ENCODE assay signal across 24 cellular contexts in the genomic region with DNA sequence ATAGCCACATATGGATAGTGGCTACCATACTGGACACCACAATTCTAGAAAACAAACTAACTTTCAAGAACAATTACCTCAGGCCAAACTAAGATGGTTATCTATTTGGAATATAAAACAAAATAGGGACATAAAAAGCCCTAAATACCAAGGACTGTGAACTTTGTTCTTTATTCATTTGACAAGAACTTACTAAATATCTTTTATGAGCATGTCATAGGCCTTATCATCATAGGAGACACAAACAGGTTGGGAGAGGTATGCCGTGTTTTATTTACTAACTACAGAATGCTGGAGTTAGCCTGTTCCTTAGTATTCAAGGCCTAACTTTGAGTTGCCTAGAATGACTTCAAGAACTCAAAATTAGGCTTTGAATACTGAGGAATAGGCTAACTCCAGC. TPM values are rescaled to one million over a fixed set of nuclear protein-coding genes. Genes with fewer than 3 reads are reported as not detected.
DNase-seq lines count a peak whose midpoint lies in the region; ATAC-seq, FAIRE-seq and TF ChIP-seq lines count a peak whose summit lies in the region.
"Had no signal": no experiment of that assay in that cellular context is flagged by ENCODE, and none has a peak within 500 bp of the region (broad histone marks: within the 10 kb centered on the region; RNA-seq: fewer than 3 reads in every experiment).

No MANE protein-coding gene starts in this region.

- H3K27ac ChIP-seq in PC-9 (peak overlapping the region; percentile 48; the same call in 1 of the 2 replicates), osteoblast (ENCODE audit: low read depth, low read length) (peak overlapping the region; percentile 95)
- H3K27ac ChIP-seq: KMS-11, SK-N-MC had no signal

- peak; percentile 33 for FAIRE-seq in GM12892 (lab: Jason Lieb, UNC)
- FAIRE-seq: GM12878, GM18507, H54 had no signal

- DNase-seq in GM12892 (ENCODE audit: insufficient read length) = no peak
- DNase-seq in PC-9 = no peak
- DNase-seq in fibroblast of villous mesenchyme (ENCODE audit: low read depth) = peak; percentile 72
- no peak for DNase-seq in osteoblast (ENCODE audit: insufficient read length, low spot score, missing footprints)
- no peak for DNase-seq in MG63
- DNase-seq: CD8-positive, alpha-beta memory T cell; DMS53; EL; NCI-H1048; NCI-H1436; NCI-H1930; NCI-H226; NCI-H524 had no signal

- no TSS peak for BruUV-seq in PC-9 (replicated peaks; lab: Mats Ljungman, UMichigan)

- no peaks in the 10 kb centered on the region for H3K9me3 ChIP-seq in PC-9 (ENCODE audit: insufficient read depth, low read depth)
- no peaks in the 10 kb centered on the region for H3K9me3 ChIP-seq in osteoblast (ENCODE audit: low read depth, low read length)
- H3K9me3 ChIP-seq in MG63 = no peaks in the 10 kb centered on the region
- H3K9me3 ChIP-seq: BLaER1 treated with 17β-estradiol and CSF1 and Interleukin-3, amounts not matched to agents 10 nM and 100 nM had no signal

- intact Hi-C loops in PC-9 (cut with micrococcal nuclease; ENCODE audit: unreplicated experiment) = no loop called here

- ATAC-seq in HG02588 (IDR thresholded peaks at IDR 0.05; ENCODE audit: unreplicated experiment) (no peak), GM18909 (IDR thresholded peaks at IDR 0.05; ENCODE audit: poor library complexity, unreplicated experiment) (no peak), GM21390 (IDR thresholded peaks at IDR 0.05; ENCODE audit: unreplicated experiment) (no peak)
- ATAC-seq: GM12878, Panc1, Right ventricle myocardium inferior had no signal

- CTCF ChIA-PET in PC-9 (lab: Charles Lee) = no interaction called here

- peaks cover 7% of the 10 kb centered on the region; the same call in 1 of the 2 replicates for H3K79me2 ChIP-seq in PC-9 (ENCODE audit: low read depth)
- H3K79me2 ChIP-seq in osteoblast (ENCODE audit: insufficient read depth, low read length) = peaks cover 4% of the 10 kb centered on the region

- no peaks in the 10 kb centered on the region for H3K9me2 ChIP-seq in PC-9 (ENCODE audit: insufficient read depth)

- H2AFZ ChIP-seq in PC-9 (no peak overlapping the region), osteoblast (ENCODE audit: low read length) (no peak overlapping the region)

- H3K36me3 ChIP-seq in PC-9 (ENCODE audit: low read depth) = peaks cover 35% of the 10 kb centered on the region
- peaks cover 16% of the 10 kb centered on the region for H3K36me3 ChIP-seq in osteoblast (ENCODE audit: insufficient read depth, low read length)
- peaks cover 51% of the 10 kb centered on the region for H3K36me3 ChIP-seq in MG63

- no peak overlapping the region for H3K4me2 ChIP-seq in PC-9
- no peak overlapping the region for H3K4me2 ChIP-seq in osteoblast (ENCODE audit: insufficient read depth, low read length)
- H3K4me2 ChIP-seq: KMS-11 had no signal

- TF ChIP-seq POLR2A in GM12892 (IDR thresholded peaks at IDR 0.05; ENCODE audit: low read depth, low read length) = no peak

- H3F3A ChIP-seq in PC-9 (ENCODE audit: insufficient read depth, low read depth) = peaks cover 25% of the 10 kb centered on the region

- POLR2A ChIA-PET in PC-9 (lab: Charles Lee; ENCODE audit: unreplicated experiment) = no interaction called here

- no peaks in the 10 kb centered on the region for H3K27me3 ChIP-seq in PC-9 (ENCODE audit: insufficient read depth, low read depth)
- H3K27me3 ChIP-seq in osteoblast (ENCODE audit: insufficient read depth, low read length) = no peaks in the 10 kb centered on the region
- no peaks in the 10 kb centered on the region for H3K27me3 ChIP-seq in MG63
- H3K27me3 ChIP-seq: BLaER1 treated with 17β-estradiol and CSF1 and Interleukin-3, amounts not matched to agents 10 nM and 100 nM had no signal

- H3K4me1 ChIP-seq in PC-9 (replicated peaks; ENCODE audit: insufficient read depth) = peaks cover 16% of the 10 kb centered on the region
- peaks cover 42% of the 10 kb centered on the region for H3K4me1 ChIP-seq in osteoblast (ENCODE audit: insufficient read depth, low read length)

- H3K4me3 ChIP-seq in PC-9 (no peak overlapping the region), fibroblast of villous mesenchyme (ENCODE audit: low read depth, low read length) (no peak overlapping the region), osteoblast (ENCODE audit: insufficient read depth, low read length) (no peak overlapping the region), MG63 (no peak overlapping the region)
- H3K4me3 ChIP-seq: BLaER1 treated with 17β-estradiol and CSF1 and Interleukin-3, amounts not matched to agents 10 nM and 100 nM; GM12878; SK-N-MC had no signal

- TF ChIP-seq CTCF in PC-9 (conservative IDR thresholded peaks at IDR 0.05) (no peak), fibroblast of villous mesenchyme (IDR thresholded peaks at IDR 0.05; ENCODE audit: insufficient read depth, low read depth, low read length) (no peak), osteoblast (IDR thresholded peaks at IDR 0.05; ENCODE audit: extremely low read depth, low read depth, low read length) (no peak)

- H4K20me1 ChIP-seq in PC-9 (ENCODE audit: insufficient read depth) (peaks cover 14% of the 10 kb centered on the region), osteoblast (ENCODE audit: insufficient read depth, low read length) (no peaks in the 10 kb centered on the region)

RNA-seq across cellular contexts. Expression of a gene that starts 32.1 kb away (rescaled TPM):
- polyA plus RNA-seq in GM12892 (2012; ENCODE audit: missing spikeins) = 9.9 TPM
- total RNA-seq in PC-9 (2021) = 29.7 and 31.3 TPM in 2 replicates
- total RNA-seq in fibroblast of villous mesenchyme = 21.9 and 28.1 TPM in 2 replicates
- 40.5 and 47.7 TPM in 2 replicates for total RNA-seq in osteoblast
- 12.2 and 13.2 TPM in 2 replicates for total RNA-seq in MG63 (2014; rRNA removed; shearing (Covaris generic); ENCODE audit: low replicate concordance)
